15 cellular contexts compared by ENCODE assay signal in the genomic region with DNA sequence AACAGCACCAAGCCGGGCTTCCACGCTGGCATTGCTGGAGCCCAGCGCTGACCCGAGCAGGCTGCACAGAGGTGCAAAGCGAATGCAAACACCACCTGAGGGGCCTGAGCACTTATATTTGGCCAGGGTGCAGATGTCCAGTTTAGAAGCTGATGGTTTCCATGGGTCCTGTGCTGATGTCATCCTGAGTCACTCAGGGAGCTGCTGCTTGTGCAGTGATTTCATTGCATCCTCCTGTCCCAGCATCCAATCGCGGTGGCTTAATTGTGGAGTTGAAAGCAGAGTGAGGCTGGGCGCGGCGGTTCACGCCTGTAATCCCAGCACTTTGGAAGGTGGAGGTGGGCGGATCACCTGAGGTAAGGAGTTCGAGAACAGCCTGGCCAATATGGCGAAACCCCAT.
DNase-seq lines count a peak whose midpoint lies in the region; ATAC-seq, FAIRE-seq and TF ChIP-seq lines count a peak whose summit lies in the region.
"Had no signal": no experiment of that assay in that cellular context is flagged by ENCODE, and none has a peak within 500 bp of the region (broad histone marks: within the 10 kb centered on the region; RNA-seq: fewer than 3 reads in every experiment).

No MANE protein-coding gene starts in this region.

- ATAC-seq in lower lobe of right lung = no peak
- ATAC-seq in GM19452 (IDR thresholded peaks at IDR 0.05; ENCODE audit: unreplicated experiment) = no peak
- ATAC-seq: activated CD8-positive, alpha-beta T cell treated with anti-CD3 and anti-CD28 coated beads for 36 hours; pancreas; stimulated activated effector memory CD8-positive, alpha-beta T cell treated with anti-CD3 and anti-CD28 coated beads, Interleukin-12 subunit alpha, Interleukin-12 subunit beta, amount 100 ng/mL, for 72 hours had no signal

- no peaks in the 10 kb centered on the region for H3K9me3 ChIP-seq in mesenchymal stem cell (ENCODE audit: control insufficient read depth, low read length)
- H3K9me3 ChIP-seq in lower lobe of right lung = no peaks in the 10 kb centered on the region

- no peaks in the 10 kb centered on the region for H3K79me1 ChIP-seq in mesenchymal stem cell (replicated peaks; ENCODE audit: low read length, poor library complexity, severe bottlenecking)

- DNase-seq in AG20443 (ENCODE audit: low spot score) (peak; percentile 31), HT1080 (ENCODE audit: low read depth) (peak; percentile 63), brain microvascular endothelial cell (peak; percentile 60), mesenchymal stem cell (peak; percentile 37), GM19239 (ENCODE audit: insufficient read length, low spot score) (no peak), lower lobe of right lung (no peak), Ammon's horn (ENCODE audit: low spot score) (no peak)
- DNase-seq: activated CD8-positive, alpha-beta T cell treated with anti-CD3 and anti-CD28 coated beads for 36 hours; kidney; NCI-H2029; NCI-H510A treated with DMSO at 0.1 percent for 48 hours; pancreas had no signal

- in situ Hi-C loops in brain microvascular endothelial cell (cut with HindIII; ENCODE audit: low pct_ligation_motif_present, low sequenced_read_pairs) = no loop called here

- no peak overlapping the region for H3K18ac ChIP-seq in mesenchymal stem cell (ENCODE audit: low read depth in 1 of 2, low read length in 2 of 2)

- no peak overlapping the region for H4K8ac ChIP-seq in mesenchymal stem cell (ENCODE audit: low read length)

- no peak overlapping the region for H2AFZ ChIP-seq in mesenchymal stem cell (ENCODE audit: low read depth, low read length)

- no peak for FAIRE-seq in GM19239 (lab: Jason Lieb, UNC)
- FAIRE-seq: kidney, pancreas had no signal

- intact Hi-C loops in lower lobe of right lung (cut with DNase I) = no loop called here

- no peak overlapping the region for H3K4me3 ChIP-seq in brain microvascular endothelial cell (ENCODE audit: low read depth, low read length)
- H3K4me3 ChIP-seq in mesenchymal stem cell (ENCODE audit: insufficient read depth in 1 of 2, low read depth in 1 of 2, low read length in 2 of 2) = no peak overlapping the region
- H3K4me3 ChIP-seq in lower lobe of right lung = no peak overlapping the region
- H3K4me3 ChIP-seq: pancreas, skin epidermis had no signal

- no peak overlapping the region for H3K27ac ChIP-seq in brain microvascular endothelial cell
- H3K27ac ChIP-seq in mesenchymal stem cell (ENCODE audit: low read length, poor library complexity, severe bottlenecking) = no peak overlapping the region
- no peak overlapping the region for H3K27ac ChIP-seq in lower lobe of right lung
- H3K27ac ChIP-seq: pancreas, skin epidermis had no signal

- H3K23ac ChIP-seq in mesenchymal stem cell (ENCODE audit: low read length in 2 of 2) = no peak overlapping the region

- H3K4ac ChIP-seq in mesenchymal stem cell (ENCODE audit: low read depth in 1 of 2, low read length in 2 of 2) = no peak overlapping the region

- no peaks in the 10 kb centered on the region for H3K36me3 ChIP-seq in brain microvascular endothelial cell (replicated peaks)
- no peaks in the 10 kb centered on the region for H3K36me3 ChIP-seq in mesenchymal stem cell (ENCODE audit: control insufficient read depth in 1 of 2, insufficient read depth in 2 of 2, low read depth in 1 of 2, low read length in 2 of 2)
- no peaks in the 10 kb centered on the region for H3K36me3 ChIP-seq in lower lobe of right lung
- H3K36me3 ChIP-seq: pancreas had no signal

- 97% methylated on average over 12 of the region's 14 CpGs for WGBS in mesenchymal stem cell

- no peak overlapping the region for H2BK12ac ChIP-seq in mesenchymal stem cell (ENCODE audit: low read length in 2 of 2)

- no peak overlapping the region for H2BK120ac ChIP-seq in mesenchymal stem cell (ENCODE audit: low read depth, low read length)

- H3K4me2 ChIP-seq in mesenchymal stem cell (ENCODE audit: low read length, poor library complexity, severe bottlenecking) = no peak overlapping the region

- no peak overlapping the region for H2BK5ac ChIP-seq in mesenchymal stem cell (ENCODE audit: low read depth, low read length, poor library complexity, severe bottlenecking)

- H2BK15ac ChIP-seq in mesenchymal stem cell (ENCODE audit: low read depth, poor library complexity, severe bottlenecking) = no peak overlapping the region

- no peak overlapping the region for H3K14ac ChIP-seq in mesenchymal stem cell (ENCODE audit: low read length in 2 of 2)

- H4K91ac ChIP-seq in mesenchymal stem cell (ENCODE audit: low read length) = no peak overlapping the region

- H3K9ac ChIP-seq in mesenchymal stem cell (ENCODE audit: low read length) = no peak overlapping the region

- TF ChIP-seq CTCF in brain microvascular endothelial cell (IDR thresholded peaks at IDR 0.05; ENCODE audit: low read depth, low read length, missing control alignments) (no peak), lower lobe of right lung (IDR thresholded peaks at IDR 0.05) (no peak)

- H2AK5ac ChIP-seq in mesenchymal stem cell (ENCODE audit: low read length, severe bottlenecking) = no peak overlapping the region

- peaks cover 2% of the 10 kb centered on the region for H3K4me1 ChIP-seq in mesenchymal stem cell (ENCODE audit: control insufficient read depth, insufficient read depth, low read depth, low read length)
- peaks cover 10% of the 10 kb centered on the region for H3K4me1 ChIP-seq in lower lobe of right lung
- H3K4me1 ChIP-seq: pancreas had no signal

- H3K27me3 ChIP-seq in brain microvascular endothelial cell (replicated peaks) = no peaks in the 10 kb centered on the region
- no peaks in the 10 kb centered on the region for H3K27me3 ChIP-seq in mesenchymal stem cell (ENCODE audit: control insufficient read depth in 1 of 2, insufficient read depth in 1 of 2, low read length in 2 of 2)
- H3K27me3 ChIP-seq in lower lobe of right lung (ENCODE audit: low read depth) = no peaks in the 10 kb centered on the region
- H3K27me3 ChIP-seq: pancreas had no signal

Comparison
In these comparisons a context has a peak if more than half of its experiments do, and no peak if none do; other contexts are left out.
1. DNase-seq: peak in AG20443 (single experiment), HT1080 (single experiment), brain microvascular endothelial cell (single experiment) and mesenchymal stem cell (single experiment); none in GM19239 (single experiment), lower lobe of right lung (single experiment) and Ammon's horn (single experiment).